Comparison of ENCODE assay signal across 8 cellular contexts in genomic region chr5:151771259-151772028, GRCh38. TPM values are rescaled to one million over a fixed set of nuclear protein-coding genes. Genes with fewer than 3 reads are reported as not detected.
DNase-seq lines count a peak whose midpoint lies in the region; ATAC-seq and TF ChIP-seq lines count a peak whose summit lies in the region.

TSS of gene G3BP1 (plus strand) at chr5:151771954. CDS start at chr5:151786621, 14,667 bp downstream.

- DNase-seq in DMS114 treated with DMSO at 0.1 percent for 48 hours (lab: John Stamatoyannopoulos, UW; ENCODE audit: unreplicated experiment) (peak; percentile 100), HuH-7.5 (ENCODE audit: low spot score) (peak; percentile 97), OCI-LY7 (ENCODE audit: low spot score) (peak; percentile 100), activated T-cell treated with anti-CD3 and anti-CD28 coated beads for 1 hour (ENCODE audit: low read depth) (peak; percentile 97), endothelial cell (ENCODE audit: low spot score) (peak; percentile 99), mesothelial cell of epicardium (ENCODE audit: low spot score in 2 of 2, unreplicated experiment in 2 of 2) (peak; percentile 98)
- peak; percentile 99 for DNase-seq in stimulated activated CD8-positive, alpha-beta memory T cell treated with anti-CD3 and anti-CD28 coated beads, Interleukin-15, amount 100 ng/mL, for 48 hours (ENCODE audit: low read depth in 2 of 2)

- peak; percentile 82 for ATAC-seq in GM21526 (IDR thresholded peaks at IDR 0.05; ENCODE audit: low FRiP score, unreplicated experiment)

- BruUV-seq in OCI-LY7 (replicated peaks; lab: Mats Ljungman, UMichigan): no TSS peak

- intact Hi-C loops in OCI-LY7 (cut with micrococcal nuclease; ENCODE audit: unreplicated experiment): loop anchor here (1.0 to 5.0 kb wide), 3 partner anchors 112 to 559 kb away; partner anchors contain the start of gene GM2A

- no peak; the same call in 1 of the 2 replicates for TF ChIP-seq CTCF in OCI-LY7 (conservative IDR thresholded peaks at IDR 0.05; ENCODE audit: low read length)
- peak; percentile 36 for TF ChIP-seq CTCF in endothelial cell (IDR thresholded peaks at IDR 0.05; ENCODE audit: unreplicated experiment)
- TF ChIP-seq CTCF in mesothelial cell of epicardium (IDR thresholded peaks at IDR 0.05; ENCODE audit: unreplicated experiment): peak; percentile 46

- peak within 1 kb of the TSS; percentile 87 for H3K27ac ChIP-seq in OCI-LY7 (ENCODE audit: low read depth, low read length, poor library complexity, severe bottlenecking)

- H3K4me3 ChIP-seq in OCI-LY7 (ENCODE audit: low read depth, low read length, poor library complexity, severe bottlenecking): peak within 1 kb of the TSS; percentile 91

- H3K4me3 Mint-ChIP-seq in endothelial cell (ENCODE audit: unreplicated experiment) (peak within 1 kb of the TSS; percentile 93), mesothelial cell of epicardium (peak within 1 kb of the TSS; percentile 81)

- no peaks in the 10 kb centered on the region for H3K9me3 Mint-ChIP-seq in endothelial cell (ENCODE audit: unreplicated experiment)
- no peaks in the 10 kb centered on the region for H3K9me3 Mint-ChIP-seq in mesothelial cell of epicardium

- H3K36me3 ChIP-seq in OCI-LY7 (ENCODE audit: insufficient read depth, low read length): peaks cover 43% of the 10 kb centered on the region

- POLR2A ChIA-PET in OCI-LY7 (lab: Charles Lee): interaction anchor here (0.6 to 7.8 kb wide), 8 partner anchors 8 to 519 kb away, joined by 3 to 69 read pairs (median 4); partner anchors contain the start of genes ATOX1 and GM2A

- CTCF ChIA-PET in OCI-LY7 (lab: Charles Lee; ENCODE audit: unreplicated experiment): interaction anchor here (1.3 to 2.1 kb wide), 2 partner anchors 13 to 15 kb away, joined by 3 to 4 read pairs; no protein-coding TSS in a partner anchor

- peaks cover 49% of the 10 kb centered on the region for H3K79me2 ChIP-seq in OCI-LY7 (ENCODE audit: insufficient read depth, low read depth, low read length)

- peaks cover 42% of the 10 kb centered on the region for H4K20me1 ChIP-seq in OCI-LY7 (ENCODE audit: insufficient read depth, low read length)

- peak within 1 kb of the TSS; percentile 73 for H2AFZ ChIP-seq in OCI-LY7 (ENCODE audit: low read length)

- H3K4me1 ChIP-seq in OCI-LY7 (ENCODE audit: insufficient read depth, low read length, poor library complexity, severe bottlenecking): peaks cover 37% of the 10 kb centered on the region

- H3K36me3 Mint-ChIP-seq in endothelial cell (ENCODE audit: low read depth, unreplicated experiment): peaks cover 7% of the 10 kb centered on the region
- no peaks in the 10 kb centered on the region for H3K36me3 Mint-ChIP-seq in mesothelial cell of epicardium

- H3K27me3 Mint-ChIP-seq in endothelial cell (ENCODE audit: unreplicated experiment): peaks cover 9% of the 10 kb centered on the region
- no peaks in the 10 kb centered on the region for H3K27me3 Mint-ChIP-seq in mesothelial cell of epicardium (ENCODE audit: low read depth)

- peak within 1 kb of the TSS; percentile 97 for H3K4me2 ChIP-seq in OCI-LY7 (ENCODE audit: low read length)

- H3K9me3 ChIP-seq in OCI-LY7 (ENCODE audit: low read length): no peaks in the 10 kb centered on the region

- H3K4me1 Mint-ChIP-seq in endothelial cell (ENCODE audit: unreplicated experiment) (peaks cover 24% of the 10 kb centered on the region), mesothelial cell of epicardium (peaks cover 46% of the 10 kb centered on the region)

- H3K27ac Mint-ChIP-seq in endothelial cell (ENCODE audit: unreplicated experiment): peak within 1 kb of the TSS; percentile 82
- peak within 1 kb of the TSS; percentile 44 for H3K27ac Mint-ChIP-seq in mesothelial cell of epicardium

- H3K9me2 ChIP-seq in OCI-LY7 (ENCODE audit: insufficient read depth, low read length): no peaks in the 10 kb centered on the region

RNA-seq across cellular contexts. Expression of gene G3BP1, which starts in this region (rescaled TPM):
- 163 and 178 TPM in 2 replicates for total RNA-seq in OCI-LY7 (2014; rRNA removed; shearing (Covaris generic))
- total RNA-seq in OCI-LY7 (2022) (232 and 261 TPM in 2 replicates), endothelial cell (ENCODE audit: unreplicated experiment) (213 TPM), mesothelial cell of epicardium (211 to 224 TPM (median 223 TPM) in 3 replicates)

Comparison
In these comparisons a context has a peak if more than half of its experiments do, and no peak if none do; other contexts are left out.
1. Peak in every context shown above with its lines: DNase-seq, ATAC-seq, H3K4me3 ChIP-seq and H3K27ac ChIP-seq.